Comparison of ENCODE assay signal across 1 cellular context in the genomic region with DNA sequence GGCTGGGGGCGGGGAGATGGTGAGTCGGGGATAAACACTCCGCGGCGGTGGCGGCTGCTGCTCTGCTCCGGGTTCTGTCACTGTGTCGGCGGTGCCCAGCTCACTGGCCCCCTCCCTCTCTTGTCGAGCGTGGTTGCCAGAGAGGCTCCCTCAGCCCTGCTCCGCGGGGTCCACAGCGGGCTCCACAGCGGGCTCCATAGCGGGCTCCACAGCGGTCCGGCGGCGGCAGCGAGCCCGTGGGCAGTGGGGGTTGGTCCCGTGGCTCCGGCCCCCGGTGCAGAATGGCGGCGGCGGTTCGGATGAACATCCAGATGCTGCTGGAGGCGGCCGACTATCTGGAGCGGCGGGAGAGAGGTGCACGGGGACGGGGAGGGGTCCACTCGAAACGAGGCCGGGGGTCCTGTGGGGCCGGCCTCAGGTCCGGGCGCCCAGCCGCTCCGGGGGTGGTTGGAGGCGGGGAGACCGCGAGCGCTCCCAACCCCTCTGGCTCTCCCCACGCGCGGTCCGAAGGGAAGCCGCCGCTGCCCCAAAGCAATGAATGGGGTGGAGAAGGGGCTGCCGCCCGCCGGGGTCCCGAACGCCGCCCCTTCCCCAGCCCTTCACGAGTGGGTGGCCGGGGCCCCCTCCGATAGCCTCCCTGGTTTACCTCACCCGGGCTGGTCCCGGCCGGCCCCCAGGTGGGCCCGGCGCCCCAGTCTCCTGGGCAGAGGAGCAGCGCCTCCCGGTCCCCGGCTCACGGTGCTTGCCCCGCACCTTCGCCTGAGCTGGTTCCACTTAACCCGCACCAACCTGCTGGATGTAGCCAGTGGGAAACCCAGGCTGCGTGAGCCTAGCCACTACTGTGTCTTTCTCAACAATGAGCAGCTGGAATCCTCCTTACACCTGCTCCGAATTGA.
TF ChIP-seq lines count a peak whose summit lies in the region.

A gene with protein sequence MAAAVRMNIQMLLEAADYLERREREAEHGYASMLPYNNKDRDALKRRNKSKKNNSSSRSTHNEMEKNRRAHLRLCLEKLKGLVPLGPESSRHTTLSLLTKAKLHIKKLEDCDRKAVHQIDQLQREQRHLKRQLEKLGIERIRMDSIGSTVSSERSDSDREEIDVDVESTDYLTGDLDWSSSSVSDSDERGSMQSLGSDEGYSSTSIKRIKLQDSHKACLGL (plus strand): TSS at position 60 of the 896 bp plus-strand sequence. CDS start 222 bp downstream, at position 282.

TF ChIP-seq in HEK293, 187 proteins besides CTCF, POLR2A, EP300 and RAD21 (continued from another document):
- TF ChIP-seq ZNF10 (tag by site-specific recombination; IDR thresholded peaks at IDR 0.05): 0 out of 2 replicates have a peak, but pooled peaks have one; percentile 29
- TF ChIP-seq, protein P1, sequence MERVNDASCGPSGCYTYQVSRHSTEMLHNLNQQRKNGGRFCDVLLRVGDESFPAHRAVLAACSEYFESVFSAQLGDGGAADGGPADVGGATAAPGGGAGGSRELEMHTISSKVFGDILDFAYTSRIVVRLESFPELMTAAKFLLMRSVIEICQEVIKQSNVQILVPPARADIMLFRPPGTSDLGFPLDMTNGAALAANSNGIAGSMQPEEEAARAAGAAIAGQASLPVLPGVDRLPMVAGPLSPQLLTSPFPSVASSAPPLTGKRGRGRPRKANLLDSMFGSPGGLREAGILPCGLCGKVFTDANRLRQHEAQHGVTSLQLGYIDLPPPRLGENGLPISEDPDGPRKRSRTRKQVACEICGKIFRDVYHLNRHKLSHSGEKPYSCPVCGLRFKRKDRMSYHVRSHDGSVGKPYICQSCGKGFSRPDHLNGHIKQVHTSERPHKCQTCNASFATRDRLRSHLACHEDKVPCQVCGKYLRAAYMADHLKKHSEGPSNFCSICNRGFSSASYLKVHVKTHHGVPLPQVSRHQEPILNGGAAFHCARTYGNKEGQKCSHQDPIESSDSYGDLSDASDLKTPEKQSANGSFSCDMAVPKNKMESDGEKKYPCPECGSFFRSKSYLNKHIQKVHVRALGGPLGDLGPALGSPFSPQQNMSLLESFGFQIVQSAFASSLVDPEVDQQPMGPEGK (tag by site-specific recombination; IDR thresholded peaks at IDR 0.05): peak; percentile 59; the same call in 1 of the 2 replicates
- no peak for TF ChIP-seq ZNF664 (tag by site-specific recombination; IDR thresholded peaks at IDR 0.05)
- TF ChIP-seq ZNF660 (tag by site-specific recombination; IDR thresholded peaks at IDR 0.05): peak; percentile 53; the same call in 1 of the 2 replicates
- TF ChIP-seq ZXDB (tag by site-specific recombination; IDR thresholded peaks at IDR 0.05): peak; percentile 32; the same call in 1 of the 2 replicates
- TF ChIP-seq KLF9 (tag by site-specific recombination; IDR thresholded peaks at IDR 0.05; ENCODE audit: low read depth): peak; percentile 22; the same call in 1 of the 2 replicates
- TF ChIP-seq, protein P2, sequence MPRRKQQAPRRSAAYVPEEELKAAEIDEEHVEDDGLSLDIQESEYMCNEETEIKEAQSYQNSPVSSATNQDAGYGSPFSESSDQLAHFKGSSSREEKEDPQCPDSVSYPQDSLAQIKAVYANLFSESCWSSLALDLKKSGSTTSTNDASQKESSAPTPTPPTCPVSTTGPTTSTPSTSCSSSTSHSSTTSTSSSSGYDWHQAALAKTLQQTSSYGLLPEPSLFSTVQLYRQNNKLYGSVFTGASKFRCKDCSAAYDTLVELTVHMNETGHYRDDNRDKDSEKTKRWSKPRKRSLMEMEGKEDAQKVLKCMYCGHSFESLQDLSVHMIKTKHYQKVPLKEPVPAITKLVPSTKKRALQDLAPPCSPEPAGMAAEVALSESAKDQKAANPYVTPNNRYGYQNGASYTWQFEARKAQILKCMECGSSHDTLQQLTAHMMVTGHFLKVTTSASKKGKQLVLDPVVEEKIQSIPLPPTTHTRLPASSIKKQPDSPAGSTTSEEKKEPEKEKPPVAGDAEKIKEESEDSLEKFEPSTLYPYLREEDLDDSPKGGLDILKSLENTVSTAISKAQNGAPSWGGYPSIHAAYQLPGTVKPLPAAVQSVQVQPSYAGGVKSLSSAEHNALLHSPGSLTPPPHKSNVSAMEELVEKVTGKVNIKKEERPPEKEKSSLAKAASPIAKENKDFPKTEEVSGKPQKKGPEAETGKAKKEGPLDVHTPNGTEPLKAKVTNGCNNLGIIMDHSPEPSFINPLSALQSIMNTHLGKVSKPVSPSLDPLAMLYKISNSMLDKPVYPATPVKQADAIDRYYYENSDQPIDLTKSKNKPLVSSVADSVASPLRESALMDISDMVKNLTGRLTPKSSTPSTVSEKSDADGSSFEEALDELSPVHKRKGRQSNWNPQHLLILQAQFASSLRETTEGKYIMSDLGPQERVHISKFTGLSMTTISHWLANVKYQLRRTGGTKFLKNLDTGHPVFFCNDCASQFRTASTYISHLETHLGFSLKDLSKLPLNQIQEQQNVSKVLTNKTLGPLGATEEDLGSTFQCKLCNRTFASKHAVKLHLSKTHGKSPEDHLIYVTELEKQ (tag by site-specific recombination; IDR thresholded peaks at IDR 0.05; ENCODE audit: borderline replicate concordance): no peak
- TF ChIP-seq ZBTB8A (tag by site-specific recombination; IDR thresholded peaks at IDR 0.05): peak; percentile 59
- TF ChIP-seq ZNF354C (tag by site-specific recombination; IDR thresholded peaks at IDR 0.05; ENCODE audit: borderline replicate concordance, low read depth): no peak
